ENCODE assay signal across 8 cellular contexts in the genomic region with DNA sequence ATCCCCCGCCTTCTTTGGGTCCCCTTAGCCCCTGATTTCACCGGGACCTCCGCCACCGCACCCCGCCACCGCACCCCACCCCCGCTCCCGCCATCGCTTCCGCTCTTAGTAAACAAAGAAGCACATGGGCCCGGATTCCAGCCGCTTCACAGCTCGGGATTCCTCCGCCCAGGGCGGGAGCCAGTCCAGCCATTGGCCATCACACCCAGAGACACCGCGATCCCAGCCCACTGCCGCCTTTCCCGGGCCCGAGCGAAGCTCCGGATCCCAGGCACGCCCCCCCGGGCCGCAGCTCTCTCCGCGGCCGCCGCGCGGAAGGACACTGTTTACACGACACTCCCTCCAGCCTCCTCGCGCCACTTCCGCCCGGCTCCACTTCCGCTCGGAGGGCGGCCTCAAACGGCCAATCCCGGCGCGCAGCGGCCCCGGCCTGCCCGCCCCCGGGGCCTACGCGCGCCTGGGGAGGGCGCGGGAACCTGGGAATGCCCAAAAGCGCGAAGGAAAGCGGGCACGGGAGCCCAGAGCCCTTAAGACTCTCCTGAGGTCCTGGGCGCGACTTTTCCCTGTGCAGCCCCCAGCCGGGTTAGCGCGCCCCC. TPM values are rescaled to one million over a fixed set of nuclear protein-coding genes. Genes with fewer than 3 reads are reported as not detected.
DNase-seq lines count a peak whose midpoint lies in the region; ATAC-seq, FAIRE-seq and TF ChIP-seq lines count a peak whose summit lies in the region.

No MANE protein-coding gene starts in this region.

- dilution Hi-C loops in endothelial cell of umbilical vein (cut with MboI; ENCODE audit: extremely low pct_ligation_motif_present, low sequenced_read_pairs): no loop called here

- H4K20me1 ChIP-seq in endothelial cell of umbilical vein (replicated peaks; ENCODE audit: control insufficient read depth, extremely low read depth, insufficient read depth, low read length): no peaks in the 10 kb centered on the region

- intact Hi-C loops in Caco-2 (cut with micrococcal nuclease; ENCODE audit: unreplicated experiment) (loop anchor here (1.0 to 2.0 kb wide), 3 partner anchors 12 to 25 kb away; partner anchors contain the start of genes COPS6 and ZNF3), endothelial cell of umbilical vein (cut with micrococcal nuclease) (loop anchor here (1.0 to 10.0 kb wide), 7 partner anchors 13 to 1024 kb away; partner anchors contain the start of genes CNPY4, GPC2, LAMTOR4 and SERPINE1)

- H3K9ac ChIP-seq in HUES48 (ENCODE audit: low read depth, low read length) (peak overlapping the region; percentile 100), NT2/D1 (ENCODE audit: insufficient read length, low read depth) (peak overlapping the region; percentile 100), endothelial cell of umbilical vein (replicated peaks; ENCODE audit: extremely low read depth, insufficient read depth, low read length) (peak overlapping the region; percentile 92)

- peak overlapping the region; percentile 99 for H3K27ac Mint-ChIP-seq in Caco-2 (ENCODE audit: unreplicated experiment)

- H3K9me3 ChIP-seq in Caco-2: no peaks in the 10 kb centered on the region
- H3K9me3 ChIP-seq in HUES48 (ENCODE audit: control insufficient read depth, insufficient read depth, low read length): no peaks in the 10 kb centered on the region
- no peaks in the 10 kb centered on the region for H3K9me3 ChIP-seq in NT2/D1 (ENCODE audit: insufficient read depth, low read length)
- no peaks in the 10 kb centered on the region for H3K9me3 ChIP-seq in endothelial cell of umbilical vein (replicated peaks; ENCODE audit: control insufficient read depth, insufficient read depth, low read length)

- CTCF ChIA-PET in Caco-2 (lab: Charles Lee): interaction anchor here (0.5 to 2.2 kb wide), 5 partner anchors 11 to 51 kb away, joined by 3 to 8 read pairs (median 4); no protein-coding TSS in a partner anchor
- CTCF ChIA-PET in endothelial cell of umbilical vein (lab: Charles Lee): interaction anchor here (1.1 to 2.8 kb wide), 7 partner anchors 11 to 51 kb away, joined by 3 to 18 read pairs (median 5); partner anchors contain the start of genes COPS6, MBLAC1 and ZSCAN21

- H3K27me3 ChIP-seq in Caco-2 (replicated peaks; ENCODE audit: control insufficient read depth, insufficient read depth, low read length) (no peaks in the 10 kb centered on the region), HUES48 (ENCODE audit: control insufficient read depth, insufficient read depth, low read length) (no peaks in the 10 kb centered on the region), NT2/D1 (ENCODE audit: insufficient read depth, insufficient read length) (no peaks in the 10 kb centered on the region), endothelial cell of umbilical vein (ENCODE audit: control insufficient read depth in 2 of 2, insufficient read depth in 2 of 2, low read length in 2 of 2) (no peaks in the 10 kb centered on the region)

- peaks cover 23% of the 10 kb centered on the region for H3K4me1 Mint-ChIP-seq in Caco-2 (ENCODE audit: low read depth, unreplicated experiment)

- H3K27me3 Mint-ChIP-seq in Caco-2 (ENCODE audit: insufficient read depth, unreplicated experiment): no peaks in the 10 kb centered on the region

- TF ChIP-seq CTCF in Caco-2 (IDR thresholded peaks at IDR 0.05; ENCODE audit: insufficient read depth in 1 of 2, low read depth in 1 of 2, low read length in 1 of 2, severe bottlenecking in 1 of 2, unreplicated experiment in 1 of 2) (no peak), endothelial cell of umbilical vein (IDR thresholded peaks at IDR 0.05; ENCODE audit: extremely low read depth in 1 of 2, insufficient read depth in 1 of 2, low read depth in 1 of 2, low read length in 2 of 2) (no peak)

- peak; percentile 97 for DNase-seq in Caco-2
- DNase-seq in NT2/D1 (ENCODE audit: low read depth, low spot score): no peak
- DNase-seq in activated CD8-positive, alpha-beta memory T cell treated with anti-CD3 and anti-CD28 coated beads, Interleukin-2, amount 50 U/mL, for 48 hours: peak; percentile 93
- DNase-seq in endothelial cell of umbilical vein (ENCODE audit: low read depth, low spot score): peak; percentile 97
- peak; percentile 92 for DNase-seq in midbrain (lab: John Stamatoyannopoulos, UW)
- peak; percentile 67 for DNase-seq in stimulated activated CD8-positive, alpha-beta memory T cell treated with anti-CD3 and anti-CD28 coated beads, Interleukin-15, amount 100 ng/mL, for 24 hours (ENCODE audit: low read depth)

- TF ChIP-seq POLR2A in endothelial cell of umbilical vein (IDR thresholded peaks at IDR 0.05; ENCODE audit: low read depth, low read length): no peak

- peaks cover 85% of the 10 kb centered on the region for H3K36me3 Mint-ChIP-seq in Caco-2 (ENCODE audit: insufficient read depth, unreplicated experiment)

- POLR2A ChIA-PET in Caco-2 (lab: Charles Lee) (interaction anchor here (0.5 to 2.7 kb wide), 10 partner anchors 13 to 99 kb away, joined by 3 to 23 read pairs (median 8); partner anchors contain the start of genes GPC2, LAMTOR4, MBLAC1 and STAG3), endothelial cell of umbilical vein (lab: Charles Lee) (interaction anchor here (0.6 to 2.8 kb wide), 6 partner anchors 12 to 79 kb away, joined by 3 to 15 read pairs (median 6); partner anchors contain the start of gene COPS6)

- H3K4me2 ChIP-seq in endothelial cell of umbilical vein (ENCODE audit: insufficient read depth, low read length): peak overlapping the region; percentile 94

- peaks cover 5% of the 10 kb centered on the region; the same call in 1 of the 2 replicates for H3K4me1 ChIP-seq in Caco-2
- H3K4me1 ChIP-seq in HUES48 (ENCODE audit: control insufficient read depth, insufficient read depth, low read length): peaks cover 10% of the 10 kb centered on the region; the same call in 1 of the 2 replicates
- H3K4me1 ChIP-seq in NT2/D1 (ENCODE audit: insufficient read depth, insufficient read length): peaks cover 10% of the 10 kb centered on the region
- peaks cover 18% of the 10 kb centered on the region for H3K4me1 ChIP-seq in endothelial cell of umbilical vein (ENCODE audit: control insufficient read depth, extremely low read depth, insufficient read depth, low read length)

- peaks cover 12% of the 10 kb centered on the region for H3K36me3 ChIP-seq in Caco-2 (ENCODE audit: control insufficient read depth, insufficient read depth, low read length)
- H3K36me3 ChIP-seq in HUES48 (ENCODE audit: control insufficient read depth, insufficient read depth, low read length): peaks cover 64% of the 10 kb centered on the region
- peaks cover 63% of the 10 kb centered on the region for H3K36me3 ChIP-seq in NT2/D1 (ENCODE audit: insufficient read depth, insufficient read length, low read length)
- H3K36me3 ChIP-seq in endothelial cell of umbilical vein (ENCODE audit: control insufficient read depth in 2 of 2, extremely low read depth in 1 of 2, insufficient read depth in 2 of 2, low read length in 2 of 2): peaks cover 29 to 37% of the 10 kb centered on the region in 2 experiments

- peaks cover 43% of the 10 kb centered on the region for H3K79me2 ChIP-seq in endothelial cell of umbilical vein (ENCODE audit: control insufficient read depth, insufficient read depth, low read length)

- H3K4me3 Mint-ChIP-seq in Caco-2 (ENCODE audit: unreplicated experiment): peak overlapping the region; percentile 95

- no peaks in the 10 kb centered on the region for H3K9me3 Mint-ChIP-seq in Caco-2 (ENCODE audit: unreplicated experiment)

- H3K4me3 ChIP-seq in Caco-2 (ENCODE audit: low read depth, low read length) (peak overlapping the region; percentile 93), HUES48 (ENCODE audit: low read depth, low read length) (peak overlapping the region; percentile 96), NT2/D1 (ENCODE audit: insufficient read length, low read depth) (peak overlapping the region; percentile 93), endothelial cell of umbilical vein (replicated peaks in 1 of 3; ENCODE audit: insufficient read depth in 1 of 3, low read depth in 1 of 3, low read length in 3 of 3) (peak overlapping the region; percentile 74 to 96 (median 75))

- peak; percentile 82 for FAIRE-seq in endothelial cell of umbilical vein (lab: Jason Lieb, UNC)

- peak overlapping the region; percentile 15 for H2AFZ ChIP-seq in endothelial cell of umbilical vein (ENCODE audit: low read depth, low read length)

- H3K27ac ChIP-seq in HUES48 (ENCODE audit: low read depth, low read length): peak overlapping the region; percentile 100
- H3K27ac ChIP-seq in endothelial cell of umbilical vein (ENCODE audit: insufficient read depth, low read depth, low read length): peak overlapping the region; percentile 84

- peak; percentile 60 for ATAC-seq in GM21423 (IDR thresholded peaks at IDR 0.05; ENCODE audit: unreplicated experiment)

- no peaks in the 10 kb centered on the region for H3K9me1 ChIP-seq in endothelial cell of umbilical vein (replicated peaks; ENCODE audit: control insufficient read depth, extremely low read depth, insufficient read depth, low read length)

- BruUV-seq in Caco-2 (replicated peaks; lab: Mats Ljungman, UMichigan): no TSS peak
- no TSS peak for BruUV-seq in endothelial cell of umbilical vein (replicated peaks; lab: Mats Ljungman, UMichigan)

RNA-seq across cellular contexts. Expression of gene MCM7, which starts 0.7 kb away (rescaled TPM):
- total RNA-seq in Caco-2 (2022): 227 and 240 TPM in 2 replicates
- 183 and 187 TPM in 2 replicates for total RNA-seq in endothelial cell of umbilical vein
- polyA plus RNA-seq in endothelial cell of umbilical vein: 145 and 156 TPM in 2 replicates
- 128 and 148 TPM in 2 replicates for polyA plus RNA-seq in endothelial cell of umbilical vein (2011; cell fraction: cytosol; rRNA removed)
- 575 and 612 TPM in 2 replicates for polyA plus RNA-seq in endothelial cell of umbilical vein (2011; cell fraction: nucleus; rRNA removed)
- polyA plus RNA-seq in endothelial cell of umbilical vein (2012): 68.4 and 119 TPM in 2 replicates
- 123 and 162 TPM in 2 replicates for polyA minus RNA-seq in endothelial cell of umbilical vein
- polyA minus RNA-seq in endothelial cell of umbilical vein (2011; cell fraction: cytosol; rRNA and poly(A)+ RNA removed): 332 TPM
- polyA minus RNA-seq in endothelial cell of umbilical vein (2011; cell fraction: nucleus; rRNA and poly(A)+ RNA removed): 151 and 168 TPM in 2 replicates

RNA-seq across cellular contexts. Expression of gene AP4M1, which starts 0.9 kb away (rescaled TPM):
- 14.9 and 16.2 TPM in 2 replicates for total RNA-seq in Caco-2 (2022)
- total RNA-seq in endothelial cell of umbilical vein: 20.5 and 22.7 TPM in 2 replicates
- 27.4 and 31.4 TPM in 2 replicates for polyA plus RNA-seq in endothelial cell of umbilical vein
- polyA plus RNA-seq in endothelial cell of umbilical vein (2011; cell fraction: cytosol; rRNA removed): 20.7 and 21.5 TPM in 2 replicates
- 57.4 and 65.9 TPM in 2 replicates for polyA plus RNA-seq in endothelial cell of umbilical vein (2011; cell fraction: nucleus; rRNA removed)
- 25.9 and 28.9 TPM in 2 replicates for polyA plus RNA-seq in endothelial cell of umbilical vein (2012)
- polyA minus RNA-seq in endothelial cell of umbilical vein: 22.9 and 24.5 TPM in 2 replicates
- polyA minus RNA-seq in endothelial cell of umbilical vein (2011; cell fraction: cytosol; rRNA and poly(A)+ RNA removed): 10.0 TPM
- 13.7 and 17.7 TPM in 2 replicates for polyA minus RNA-seq in endothelial cell of umbilical vein (2011; cell fraction: nucleus; rRNA and poly(A)+ RNA removed)

RNA-seq across cellular contexts. Expression of gene COPS6, which starts 11.7 kb away (rescaled TPM):
- total RNA-seq in Caco-2 (2022): 142 and 150 TPM in 2 replicates
- total RNA-seq in endothelial cell of umbilical vein: 168 and 188 TPM in 2 replicates
- 251 and 268 TPM in 2 replicates for polyA plus RNA-seq in endothelial cell of umbilical vein
- polyA plus RNA-seq in endothelial cell of umbilical vein (2011; cell fraction: cytosol; rRNA removed): 257 and 331 TPM in 2 replicates
- polyA plus RNA-seq in endothelial cell of umbilical vein (2011; cell fraction: nucleus; rRNA removed): 152 and 181 TPM in 2 replicates
- 169 and 251 TPM in 2 replicates for polyA plus RNA-seq in endothelial cell of umbilical vein (2012)
- 230 and 233 TPM in 2 replicates for polyA minus RNA-seq in endothelial cell of umbilical vein
- polyA minus RNA-seq in endothelial cell of umbilical vein (2011; cell fraction: cytosol; rRNA and poly(A)+ RNA removed): 122 TPM
- 46.3 and 64.6 TPM in 2 replicates for polyA minus RNA-seq in endothelial cell of umbilical vein (2011; cell fraction: nucleus; rRNA and poly(A)+ RNA removed)

RNA-seq across cellular contexts. Expression of gene TAF6, which starts 18.6 kb away (rescaled TPM):
- total RNA-seq in Caco-2 (2022) (81.1 and 81.2 TPM in 2 replicates), endothelial cell of umbilical vein (64.6 and 67.3 TPM in 2 replicates)
- polyA plus RNA-seq in endothelial cell of umbilical vein: 32.7 and 34.1 TPM in 2 replicates
- polyA plus RNA-seq in endothelial cell of umbilical vein (2011; cell fraction: cytosol; rRNA removed): 27.6 and 28.5 TPM in 2 replicates
- polyA plus RNA-seq in endothelial cell of umbilical vein (2011; cell fraction: nucleus; rRNA removed): 54.1 and 58.7 TPM in 2 replicates
- 42.1 and 45.9 TPM in 2 replicates for polyA plus RNA-seq in endothelial cell of umbilical vein (2012)
- 40.3 and 57.7 TPM in 2 replicates for polyA minus RNA-seq in endothelial cell of umbilical vein
- 21.2 TPM for polyA minus RNA-seq in endothelial cell of umbilical vein (2011; cell fraction: cytosol; rRNA and poly(A)+ RNA removed)
- polyA minus RNA-seq in endothelial cell of umbilical vein (2011; cell fraction: nucleus; rRNA and poly(A)+ RNA removed): 18.0 TPM in 2 replicates

RNA-seq across cellular contexts. Expression of gene CNPY4, which starts 18.9 kb away (rescaled TPM):
- total RNA-seq in Caco-2 (2022): 8.8 and 10.1 TPM in 2 replicates
- total RNA-seq in endothelial cell of umbilical vein: 18.0 and 33.7 TPM in 2 replicates
- polyA plus RNA-seq in endothelial cell of umbilical vein: 22.6 and 28.6 TPM in 2 replicates
- 29.0 and 29.4 TPM in 2 replicates for polyA plus RNA-seq in endothelial cell of umbilical vein (2011; cell fraction: cytosol; rRNA removed)
- polyA plus RNA-seq in endothelial cell of umbilical vein (2011; cell fraction: nucleus; rRNA removed): 32.4 and 35.9 TPM in 2 replicates
- polyA plus RNA-seq in endothelial cell of umbilical vein (2012): 40.1 and 42.6 TPM in 2 replicates
- 23.5 and 29.3 TPM in 2 replicates for polyA minus RNA-seq in endothelial cell of umbilical vein
- 3.4 TPM for polyA minus RNA-seq in endothelial cell of umbilical vein (2011; cell fraction: cytosol; rRNA and poly(A)+ RNA removed)
- 7.8 and 8.6 TPM in 2 replicates for polyA minus RNA-seq in endothelial cell of umbilical vein (2011; cell fraction: nucleus; rRNA and poly(A)+ RNA removed)
